In the genomic region with DNA sequence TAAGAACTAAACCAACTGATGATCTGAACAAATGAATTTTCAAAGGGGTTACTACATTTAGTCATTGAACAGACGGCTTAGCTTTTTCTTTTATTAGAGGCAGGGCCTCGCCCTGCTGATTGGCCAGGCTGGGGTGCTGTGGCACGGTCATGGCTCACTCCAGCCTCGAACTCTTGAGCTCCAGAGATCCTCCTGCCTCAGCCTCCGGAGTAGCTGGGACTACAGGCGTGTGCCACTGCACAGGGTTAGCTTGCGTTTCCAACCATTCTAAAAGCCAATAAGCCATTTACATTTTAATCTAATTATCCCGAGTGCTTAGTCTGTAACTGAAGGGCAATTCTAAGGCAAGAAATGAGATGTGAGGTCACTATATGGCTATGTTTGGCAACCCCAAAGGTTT, we compare ENCODE assay signal across 8 cellular contexts.
DNase-seq lines count a peak whose midpoint lies in the region; ATAC-seq lines count a peak whose summit lies in the region.

No MANE protein-coding gene starts in this region.

- peak overlapping the region; percentile 98 for H3K4me3 Mint-ChIP-seq in activated naive CD4-positive, alpha-beta T cell treated with anti-CD3 and anti-CD28 coated beads, Interleukin-2, amount 50 U/mL, for 24 hours

- no peaks in the 10 kb centered on the region for H3K27me3 ChIP-seq in stomach smooth muscle (ENCODE audit: control insufficient read depth in 1 of 2, insufficient read depth in 2 of 2, low read length in 2 of 2)

- peak; percentile 7 for DNase-seq in stimulated activated CD4-positive, alpha-beta T cell treated with anti-CD3 and anti-CD28 coated beads, Interleukin-4, amount 100 ng/mL, for 1 hour
- no peak for DNase-seq in stimulated activated CD4-positive, alpha-beta T cell treated with anti-CD3 and anti-CD28 coated beads, Interleukin-4, amount 100 ng/mL, for 4 hours
- DNase-seq in T1000 (lab: John Stamatoyannopoulos, UW) (no peak), SW480 (ENCODE audit: low spot score) (no peak)

- no peak for ATAC-seq in HG02840 (IDR thresholded peaks at IDR 0.05; ENCODE audit: low FRiP score, unreplicated experiment)

- peak overlapping the region; percentile 99 for H3K4me3 ChIP-seq in iPS-18c (ENCODE audit: insufficient read depth, low read depth, low read length)
- peak overlapping the region; percentile 76 to 95 for H3K4me3 ChIP-seq in stomach smooth muscle (ENCODE audit: low read length in 2 of 2)

- peaks cover 10% of the 10 kb centered on the region for H3K4me1 ChIP-seq in stomach smooth muscle (ENCODE audit: control insufficient read depth, insufficient read depth, low read length)

- peak overlapping the region; percentile 97 for H3K27ac ChIP-seq in stomach smooth muscle (ENCODE audit: low read length)

- H3K36me3 ChIP-seq in stomach smooth muscle (ENCODE audit: control insufficient read depth in 2 of 2, insufficient read depth in 2 of 2, low read length in 2 of 2): no peaks in the 10 kb centered on the region

- peak overlapping the region; percentile 83 for H3K27ac Mint-ChIP-seq in activated naive CD4-positive, alpha-beta T cell treated with anti-CD3 and anti-CD28 coated beads, Interleukin-2, amount 50 U/mL, for 24 hours

- H3K9me3 ChIP-seq in iPS-18c (ENCODE audit: control insufficient read depth, insufficient read depth, low read length) (peaks cover 2% of the 10 kb centered on the region), stomach smooth muscle (ENCODE audit: control insufficient read depth in 2 of 2, low read length in 2 of 2) (no peaks in the 10 kb centered on the region)

- H3K36me3 Mint-ChIP-seq in activated naive CD4-positive, alpha-beta T cell treated with anti-CD3 and anti-CD28 coated beads, Interleukin-2, amount 50 U/mL, for 24 hours: peaks cover 2% of the 10 kb centered on the region

- no peaks in the 10 kb centered on the region for H3K27me3 Mint-ChIP-seq in activated naive CD4-positive, alpha-beta T cell treated with anti-CD3 and anti-CD28 coated beads, Interleukin-2, amount 50 U/mL, for 24 hours

- peak overlapping the region; percentile 79 to 97 for H3K9ac ChIP-seq in stomach smooth muscle (ENCODE audit: low read length in 2 of 2)

- H3K4me1 Mint-ChIP-seq in activated naive CD4-positive, alpha-beta T cell treated with anti-CD3 and anti-CD28 coated beads, Interleukin-2, amount 50 U/mL, for 24 hours: peaks cover 28% of the 10 kb centered on the region

- H3K9me3 Mint-ChIP-seq in activated naive CD4-positive, alpha-beta T cell treated with anti-CD3 and anti-CD28 coated beads, Interleukin-2, amount 50 U/mL, for 24 hours: no peaks in the 10 kb centered on the region
